In genomic region chrX:47181301-47181700, GRCh38 we compare ENCODE assay signal across 1 cellular context.
TF ChIP-seq lines count a peak whose summit lies in the region.

No MANE protein-coding gene starts in this region.

TF ChIP-seq in HepG2, 621 proteins besides CTCF, POLR2A, EP300 and RAD21:
- TF ChIP-seq KLF13 (CRISPR knock-in tag; IDR thresholded peaks at IDR 0.05), result no peak
- peak; percentile 74 for TF ChIP-seq AGO2 (optimal IDR thresholded peaks at IDR 0.05; ENCODE audit: low read depth, low read length)
- TF ChIP-seq, protein P1, sequence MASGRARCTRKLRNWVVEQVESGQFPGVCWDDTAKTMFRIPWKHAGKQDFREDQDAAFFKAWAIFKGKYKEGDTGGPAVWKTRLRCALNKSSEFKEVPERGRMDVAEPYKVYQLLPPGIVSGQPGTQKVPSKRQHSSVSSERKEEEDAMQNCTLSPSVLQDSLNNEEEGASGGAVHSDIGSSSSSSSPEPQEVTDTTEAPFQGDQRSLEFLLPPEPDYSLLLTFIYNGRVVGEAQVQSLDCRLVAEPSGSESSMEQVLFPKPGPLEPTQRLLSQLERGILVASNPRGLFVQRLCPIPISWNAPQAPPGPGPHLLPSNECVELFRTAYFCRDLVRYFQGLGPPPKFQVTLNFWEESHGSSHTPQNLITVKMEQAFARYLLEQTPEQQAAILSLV (CRISPR knock-in tag; IDR thresholded peaks at IDR 0.05; ENCODE audit: borderline replicate concordance), result no peak
- no peak for TF ChIP-seq ZNF136 (CRISPR knock-in tag; IDR thresholded peaks at IDR 0.05; ENCODE audit: low read depth)
